In genomic region chr17:18185391-18185790, GRCh38 we compare ENCODE assay signal across 8 cellular contexts. TPM values are rescaled to one million over a fixed set of nuclear protein-coding genes. Genes with fewer than 3 reads are reported as not detected.
A peak's percentile ranks its signal among the peaks of the same experiment; 100 is the strongest.
DNase-seq lines count a peak whose midpoint lies in the region; TF ChIP-seq lines count a peak whose summit lies in the region.

No MANE protein-coding gene starts in this region.

- POLR2A ChIA-PET in OCI-LY7 (lab: Charles Lee) = no interaction called here
- POLR2A ChIA-PET in HEK293T (lab: Yijun Ruan, JAX) = interaction anchor here (2.8 to 5.1 kb wide), 2 partner anchors 12 to 33 kb away, joined by 12 to 44 read pairs; no protein-coding TSS in a partner anchor

- H4K91ac ChIP-seq in neuronal stem cell (ENCODE audit: low read depth, low read length, poor library complexity) = no peak overlapping the region

- peaks cover 28% of the 10 kb centered on the region for H3K4me1 Mint-ChIP-seq in Calu3 (ENCODE audit: low read depth, unreplicated experiment)

- H3K79me2 ChIP-seq in OCI-LY7 (ENCODE audit: insufficient read depth, low read depth, low read length) = peaks cover 65% of the 10 kb centered on the region

- peak overlapping the region; percentile 54 for H3K27ac Mint-ChIP-seq in Calu3 (ENCODE audit: unreplicated experiment)

- no peak overlapping the region for H3K23ac ChIP-seq in neuronal stem cell (ENCODE audit: low read depth, low read length, poor library complexity)

- no peaks in the 10 kb centered on the region for H3K27me3 Mint-ChIP-seq in Calu3 (ENCODE audit: unreplicated experiment)

- H3K9me3 Mint-ChIP-seq in Calu3 (ENCODE audit: low read depth, unreplicated experiment) = no peaks in the 10 kb centered on the region

- H3K9ac ChIP-seq in endocrine pancreas (ENCODE audit: control insufficient read depth, insufficient read depth, low read length) = peak overlapping the region; percentile 80
- no peak overlapping the region for H3K9ac ChIP-seq in neuronal stem cell (ENCODE audit: low read depth, low read length, poor library complexity)

- H3K4me3 Mint-ChIP-seq in Calu3 (ENCODE audit: low read depth, unreplicated experiment) = peak overlapping the region; percentile 88

- no peak overlapping the region for H2BK15ac ChIP-seq in neuronal stem cell (ENCODE audit: low read length)

- H3K18ac ChIP-seq in neuronal stem cell (ENCODE audit: low read length) = no peak overlapping the region

- H3K9me2 ChIP-seq in OCI-LY7 (ENCODE audit: insufficient read depth, low read length) = no peaks in the 10 kb centered on the region

- H3K4me1 ChIP-seq in OCI-LY7 (ENCODE audit: insufficient read depth, low read length, poor library complexity, severe bottlenecking) (peaks cover 33% of the 10 kb centered on the region), endocrine pancreas (ENCODE audit: control insufficient read depth, insufficient read depth, low read length) (peaks cover 6% of the 10 kb centered on the region), neuronal stem cell (ENCODE audit: control insufficient read depth in 2 of 2, insufficient read depth in 1 of 2, low read depth in 1 of 2, low read length in 2 of 2) (peaks cover 30 to 31% of the 10 kb centered on the region in 2 donors)

- H2BK120ac ChIP-seq in neuronal stem cell (ENCODE audit: low read depth, low read length) = no peak overlapping the region

- TF ChIP-seq CTCF in Calu3 (IDR thresholded peaks at IDR 0.05; ENCODE audit: unreplicated experiment) (no peak), OCI-LY7 (conservative IDR thresholded peaks at IDR 0.05; ENCODE audit: low read length) (no peak)

- CTCF ChIA-PET in Calu3 (lab: Charles Lee) (no interaction called here), OCI-LY7 (lab: Charles Lee; ENCODE audit: unreplicated experiment) (no interaction called here), HEK293T (lab: Yijun Ruan, JAX) (interaction anchor here (0.7 to 1.4 kb wide), 4 partner anchors 41 to 425 kb away, joined by 3 to 7 read pairs (median 4); no protein-coding TSS in a partner anchor)

- no peaks in the 10 kb centered on the region for H3K27me3 ChIP-seq in endocrine pancreas (ENCODE audit: control insufficient read depth, insufficient read depth, low read length)
- H3K27me3 ChIP-seq in neuronal stem cell (ENCODE audit: control insufficient read depth in 3 of 3, insufficient read depth in 3 of 3, low read depth in 1 of 3, low read length in 3 of 3) = no peaks in the 10 kb centered on the region

- no CpG with 5 or more reads among the region's 3 CpGs for WGBS in neuronal stem cell (ENCODE audit: extremely low coverage in 2 of 2, insufficient read length in 2 of 2, insufficient replicate concordance in 1 of 2), 2 donors

- DNase-seq in Calu3 = no peak
- peak; percentile 16 for DNase-seq in OCI-LY7 (ENCODE audit: low spot score)
- DNase-seq in neuronal stem cell (ENCODE audit: low spot score) = no peak
- no peak for DNase-seq in NCI-H2227 (lab: John Stamatoyannopoulos, UW; ENCODE audit: unreplicated experiment)
- DNase-seq in HEK293T (ENCODE audit: extremely low spot score) = no peak
- DNase-seq in occipital lobe (lab: John Stamatoyannopoulos, UW) = no peak
- no peak for DNase-seq in NCI-H1436 (lab: John Stamatoyannopoulos, UW)

- no peak overlapping the region for H2AFZ ChIP-seq in OCI-LY7 (ENCODE audit: low read length)
- no peak overlapping the region for H2AFZ ChIP-seq in neuronal stem cell (ENCODE audit: low read length)

- H3K4me2 ChIP-seq in OCI-LY7 (ENCODE audit: low read length) (peak overlapping the region; percentile 97), neuronal stem cell (ENCODE audit: insufficient read depth, low read length, poor library complexity, severe bottlenecking) (peak overlapping the region; percentile 69)

- H2BK5ac ChIP-seq in neuronal stem cell (ENCODE audit: low read length) = no peak overlapping the region

- BruUV-seq in Calu3 (replicated peaks; lab: Mats Ljungman, UMichigan) (TSS peak; percentile 61), OCI-LY7 (replicated peaks; lab: Mats Ljungman, UMichigan) (TSS peak; percentile 65)

- no peak overlapping the region for H3K4ac ChIP-seq in neuronal stem cell (ENCODE audit: low read length)

- H3K79me1 ChIP-seq in neuronal stem cell (ENCODE audit: low read depth, low read length) = peaks cover 7% of the 10 kb centered on the region

- intact Hi-C loops in Calu3 (cut with micrococcal nuclease; ENCODE audit: unreplicated experiment) (loop anchor here (5.0 kb wide), 1 partner anchor 43 kb away; no protein-coding TSS in a partner anchor), OCI-LY7 (cut with micrococcal nuclease; ENCODE audit: unreplicated experiment) (loop anchor here (2.0 kb wide), 2 partner anchors 45 to 73 kb away; partner anchors contain the start of gene FLII)

- no peak overlapping the region for H4K8ac ChIP-seq in neuronal stem cell (ENCODE audit: low read depth, low read length)

- no peak overlapping the region for H3K27ac ChIP-seq in OCI-LY7 (ENCODE audit: low read depth, low read length, poor library complexity, severe bottlenecking)
- no peak overlapping the region for H3K27ac ChIP-seq in neuronal stem cell (replicated peaks; ENCODE audit: low read length)

- H3K9me3 ChIP-seq in OCI-LY7 (ENCODE audit: low read length) (no peaks in the 10 kb centered on the region), endocrine pancreas (ENCODE audit: control insufficient read depth, low read length) (no peaks in the 10 kb centered on the region), neuronal stem cell (replicated peaks in 1 of 2; ENCODE audit: control insufficient read depth in 2 of 2, insufficient read depth in 1 of 2, low read depth in 1 of 2, low read length in 2 of 2) (no peaks in the 10 kb centered on the region)

- H3K36me3 Mint-ChIP-seq in Calu3 (ENCODE audit: insufficient read depth, unreplicated experiment) = peaks cover 52% of the 10 kb centered on the region

- H4K20me1 ChIP-seq in OCI-LY7 (ENCODE audit: insufficient read depth, low read length) = peaks cover 36% of the 10 kb centered on the region

- no peak overlapping the region for H2AK5ac ChIP-seq in neuronal stem cell (ENCODE audit: low read depth, low read length)

- H3K36me3 ChIP-seq in OCI-LY7 (ENCODE audit: insufficient read depth, low read length) (peaks cover 55% of the 10 kb centered on the region), endocrine pancreas (ENCODE audit: control insufficient read depth, insufficient read depth, low read length) (peaks cover 3% of the 10 kb centered on the region), neuronal stem cell (replicated peaks in 1 of 2; ENCODE audit: control insufficient read depth in 2 of 2, insufficient read depth in 2 of 2, low read length in 2 of 2) (peaks cover 20 to 51% of the 10 kb centered on the region in 2 donors)

- H3K14ac ChIP-seq in neuronal stem cell (ENCODE audit: low read length) = no peak overlapping the region

- peak overlapping the region; percentile 84 for H3K4me3 ChIP-seq in OCI-LY7 (ENCODE audit: low read depth, low read length, poor library complexity, severe bottlenecking)
- H3K4me3 ChIP-seq in endocrine pancreas (ENCODE audit: control insufficient read depth, insufficient read depth, low read length) = peak overlapping the region; percentile 92
- peak overlapping the region in 1 of 2 donors; percentile 89 for H3K4me3 ChIP-seq in neuronal stem cell (ENCODE audit: low read length in 2 of 2)

- no peak overlapping the region for H2BK12ac ChIP-seq in neuronal stem cell (ENCODE audit: low read length)

TF ChIP-seq in HEK293T, 16 proteins besides CTCF, POLR2A, EP300 and RAD21:
- TF ChIP-seq SUZ12 (IDR thresholded peaks at IDR 0.05) = no peak
- no peak for TF ChIP-seq HDGF (IDR thresholded peaks at IDR 0.05; ENCODE audit: borderline replicate concordance)
- no peak for TF ChIP-seq CTBP1 (IDR thresholded peaks at IDR 0.05; ENCODE audit: borderline replicate concordance)
- TF ChIP-seq PKNOX1 (IDR thresholded peaks at IDR 0.05) = no peak
- no peak for TF ChIP-seq ZNF384 (IDR thresholded peaks at IDR 0.05)
- no peak for TF ChIP-seq BHLHE40 (IDR thresholded peaks at IDR 0.05; ENCODE audit: borderline replicate concordance)
- TF ChIP-seq TARDBP (IDR thresholded peaks at IDR 0.05) = no peak
- no peak for TF ChIP-seq FOXM1 (IDR thresholded peaks at IDR 0.05; ENCODE audit: borderline replicate concordance)
- TF ChIP-seq L3MBTL2 (conservative IDR thresholded peaks at IDR 0.05) = no peak
- TF ChIP-seq FOXA1 (IDR thresholded peaks at IDR 0.05) = no peak
- no peak for TF ChIP-seq ARNT (IDR thresholded peaks at IDR 0.05)
- TF ChIP-seq LEF1 (IDR thresholded peaks at IDR 0.05; ENCODE audit: borderline replicate concordance) = no peak
- TF ChIP-seq ELF4 (IDR thresholded peaks at IDR 0.05) = no peak
- no peak for TF ChIP-seq NFRKB (IDR thresholded peaks at IDR 0.05)
TF ChIP-seq in HEK293T: peak in this region for 0.

RNA-seq across cellular contexts. Expression of gene ALKBH5, which starts 1.8 kb away (rescaled TPM):
- total RNA-seq in Calu3 (2022) (51.7 and 54.9 TPM in 2 replicates), OCI-LY7 (2022) (120 and 125 TPM in 2 replicates), occipital lobe (79.7 TPM)
- total RNA-seq in OCI-LY7 (2014; rRNA removed; shearing (Covaris generic)) = 99.3 and 100 TPM in 2 replicates
- polyA plus RNA-seq in neuronal stem cell (2013, experiment 1 of 2) = 74.3 TPM
- polyA plus RNA-seq in neuronal stem cell (2013, experiment 2 of 2) = 79.4 TPM

RNA-seq across cellular contexts. Expression of gene LLGL1, which starts 40.0 kb away (rescaled TPM):
- total RNA-seq in Calu3 (2022) = 10.0 and 10.7 TPM in 2 replicates
- 11.9 and 14.1 TPM in 2 replicates for total RNA-seq in OCI-LY7 (2014; rRNA removed; shearing (Covaris generic))
- total RNA-seq in OCI-LY7 (2022) = 19.9 and 20.8 TPM in 2 replicates
- polyA plus RNA-seq in neuronal stem cell (2013, experiment 1 of 2) = 72.8 TPM
- polyA plus RNA-seq in neuronal stem cell (2013, experiment 2 of 2) = 73.5 TPM
- 34.0 TPM for total RNA-seq in occipital lobe
